Comparison of ENCODE assay signal across 20 cellular contexts in the genomic region with DNA sequence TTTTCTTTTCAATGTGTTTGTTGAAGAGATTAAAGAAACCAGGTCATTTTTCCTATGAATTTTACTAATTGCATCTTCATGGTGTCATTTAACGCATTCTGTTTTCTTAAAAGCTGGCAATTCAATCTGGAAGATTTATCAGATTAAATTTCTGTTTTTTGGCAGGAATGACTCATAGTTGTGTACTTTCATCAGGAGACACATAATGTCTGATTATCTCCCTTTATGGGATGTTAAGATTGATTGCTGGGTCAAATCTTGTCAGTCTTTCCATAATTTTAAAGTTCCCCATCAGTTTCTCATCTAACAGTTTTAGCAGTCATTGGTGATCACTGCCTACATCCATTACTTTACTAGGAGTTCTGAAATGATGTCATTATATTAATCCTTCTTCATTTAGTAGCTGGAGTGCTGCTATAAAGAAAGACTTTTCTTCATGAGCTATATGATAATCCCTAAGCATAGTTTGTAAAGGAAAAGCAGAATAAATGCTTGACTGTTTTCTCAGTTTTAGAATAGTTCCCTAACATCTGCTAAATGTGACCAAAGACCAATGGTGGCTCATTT.
"Had no signal": no experiment of that assay in that cellular context is flagged by ENCODE, and none has a peak within 500 bp of the region (broad histone marks: within the 10 kb centered on the region; RNA-seq: fewer than 3 reads in every experiment).

No MANE protein-coding gene starts in this region.

- H3K9me3 ChIP-seq: SJSA1 had no signal

- H3K4me1 ChIP-seq: SJSA1 had no signal

- ATAC-seq: K562, T-cell had no signal

- H3K27me3 ChIP-seq: SJSA1 had no signal

- DNase-seq: Kasumi-1, MM.1S, NCI-H1092 treated with DMSO at 0.1 percent for 48 hours, NCI-H1436, NCI-H187, NCI-H2029, NCI-H2081 treated with DMSO at 0.1 percent for 48 hours, NCI-H2171, NCI-H345, NCI-H446 treated with DMSO at 0.1 percent for 48 hours, NCI-H510A treated with DMSO at 0.1 percent for 48 hours, NCI-H526, NCI-H82, Right ventricle myocardium superior, RPMI8226, SIG-M5, T-cell had no signal

- H3K36me3 ChIP-seq: SJSA1 had no signal

- H3K4me2 ChIP-seq: KMS-11 had no signal

- H3K9ac ChIP-seq: KMS-11 had no signal

- H3K4me3 ChIP-seq: K562, SJSA1 had no signal

- H3K27ac ChIP-seq: KMS-11, SJSA1 had no signal

- FAIRE-seq: K562 had no signal
